In genomic region chr16:22188595-22189442, GRCh38 we compare ENCODE assay signal across 1 cellular context.
TF ChIP-seq lines count a peak whose summit lies in the region.

No MANE protein-coding gene starts in this region.

TF ChIP-seq in endothelial cell of umbilical vein, 7 proteins besides CTCF, POLR2A, EP300 and RAD21:
- TF ChIP-seq GATA2 (IDR thresholded peaks at IDR 0.05; ENCODE audit: insufficient read depth, insufficient read length, low read depth, low read length) (no peak), EZH2 (IDR thresholded peaks at IDR 0.05; ENCODE audit: borderline replicate concordance, low read depth, low read length, severe bottlenecking) (no peak), POLR2AphosphoS5 (IDR thresholded peaks at IDR 0.05; ENCODE audit: insufficient read depth, low read depth, low read length) (no peak), MAX (IDR thresholded peaks at IDR 0.05; ENCODE audit: insufficient read depth, insufficient read length) (no peak), MYC (IDR thresholded peaks at IDR 0.05; ENCODE audit: low read depth, low read length) (no peak)
TF ChIP-seq in endothelial cell of umbilical vein: peak in this region for 0.
